Comparison of ENCODE assay signal across 1 cellular context in the genomic region with DNA sequence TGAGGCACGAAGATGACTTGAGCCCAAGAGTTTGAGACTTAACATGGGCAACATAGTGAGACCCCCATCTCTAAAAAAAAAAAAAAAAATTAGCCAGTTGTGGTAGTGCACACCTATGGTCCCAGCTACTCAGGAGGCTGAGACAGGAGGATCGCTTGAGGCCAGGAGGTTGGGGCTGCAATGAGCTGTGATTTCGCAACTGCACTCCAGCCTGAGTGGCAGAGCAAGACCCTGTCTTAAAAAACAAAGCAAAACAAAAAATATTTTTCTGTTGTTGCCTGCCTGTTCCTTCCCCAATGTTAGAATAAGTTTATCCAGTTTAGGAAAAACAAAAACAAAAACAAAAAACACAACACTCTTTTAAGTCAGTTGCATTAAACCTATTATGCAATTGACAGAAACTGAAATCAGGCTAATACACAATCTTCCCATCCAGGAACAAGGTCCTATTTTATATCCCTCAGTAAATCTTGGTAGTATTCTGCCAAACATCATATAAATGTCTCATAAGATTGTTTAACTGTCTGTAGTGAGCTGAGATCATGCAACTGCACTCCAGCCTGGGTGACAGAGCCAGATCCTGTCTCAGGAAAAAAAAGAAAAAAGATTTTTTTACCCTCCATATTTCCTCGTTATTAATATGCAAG.
TF ChIP-seq lines count a peak whose summit lies in the region.

No MANE protein-coding gene starts in this region.

TF ChIP-seq in H1, 55 proteins besides CTCF, POLR2A, EP300 and RAD21:
- TF ChIP-seq CEBPB (IDR thresholded peaks at IDR 0.05; ENCODE audit: low read depth, low read length): peak; percentile 49; the same call in 1 of the 2 replicates
- TF ChIP-seq, protein P1, sequence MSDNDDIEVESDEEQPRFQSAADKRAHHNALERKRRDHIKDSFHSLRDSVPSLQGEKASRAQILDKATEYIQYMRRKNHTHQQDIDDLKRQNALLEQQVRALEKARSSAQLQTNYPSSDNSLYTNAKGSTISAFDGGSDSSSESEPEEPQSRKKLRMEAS (IDR thresholded peaks at IDR 0.05): no peak
